8 cellular contexts compared by ENCODE assay signal in genomic region chr10:80699602-80700039, GRCh38.
A peak's percentile ranks its signal among the peaks of the same experiment; 100 is the strongest.
DNase-seq lines count a peak whose midpoint lies in the region; ATAC-seq and TF ChIP-seq lines count a peak whose summit lies in the region.

No MANE protein-coding gene starts in this region.

- H3K9me3 Mint-ChIP-seq in activated T-helper 2 cell treated with anti-CD3 and anti-CD28 coated beads, Interferon-gamma antibody, Interleukin-2, Interleukin-4, amounts not matched to agents 10 μg/mL and 5 μg/mL and 100 μg/mL, durations not matched to agents 14 hours and 24 hours and 36 hours = no peaks in the 10 kb centered on the region

- no peaks in the 10 kb centered on the region for H3K79me2 ChIP-seq in osteoblast (ENCODE audit: insufficient read depth, low read length)

- H3K4me1 ChIP-seq in Peyer's patch (no peaks in the 10 kb centered on the region), osteoblast (ENCODE audit: insufficient read depth, low read length) (no peaks in the 10 kb centered on the region), tibial artery (no peaks in the 10 kb centered on the region)

- H3K27ac ChIP-seq in Peyer's patch = no peak overlapping the region
- H3K27ac ChIP-seq in osteoblast (ENCODE audit: low read depth, low read length) = no peak overlapping the region
- no peak overlapping the region for H3K27ac ChIP-seq in tibial artery

- H3K27me3 ChIP-seq in Peyer's patch (no peaks in the 10 kb centered on the region), osteoblast (ENCODE audit: insufficient read depth, low read length) (no peaks in the 10 kb centered on the region), tibial artery (peaks cover 0 to 6% of the 10 kb centered on the region in 2 donors)

- no peaks in the 10 kb centered on the region for H4K20me1 ChIP-seq in osteoblast (ENCODE audit: insufficient read depth, low read length)

- no peaks in the 10 kb centered on the region for H3K27me3 Mint-ChIP-seq in activated T-helper 2 cell treated with anti-CD3 and anti-CD28 coated beads, Interferon-gamma antibody, Interleukin-2, Interleukin-4, amounts not matched to agents 10 μg/mL and 5 μg/mL and 100 μg/mL, durations not matched to agents 14 hours and 24 hours and 36 hours (ENCODE audit: low read depth)

- peak; percentile 90 for ATAC-seq in GM21723 (IDR thresholded peaks at IDR 0.05; ENCODE audit: unreplicated experiment)

- H3K9me3 ChIP-seq in Peyer's patch (no peaks in the 10 kb centered on the region), osteoblast (ENCODE audit: low read depth, low read length) (no peaks in the 10 kb centered on the region), tibial artery (no peaks in the 10 kb centered on the region)

- no peaks in the 10 kb centered on the region for H3K36me3 ChIP-seq in Peyer's patch
- H3K36me3 ChIP-seq in osteoblast (ENCODE audit: insufficient read depth, low read length) = no peaks in the 10 kb centered on the region
- no peaks in the 10 kb centered on the region for H3K36me3 ChIP-seq in tibial artery

- TF ChIP-seq CTCF in Peyer's patch (IDR thresholded peaks at IDR 0.05) = peak in 5 of 6 experiments; percentile 1 to 72 (median 60)
- TF ChIP-seq CTCF in osteoblast (IDR thresholded peaks at IDR 0.05; ENCODE audit: extremely low read depth, low read depth, low read length) = peak; percentile 76
- peak; percentile 59 to 65 for TF ChIP-seq CTCF in tibial artery (IDR thresholded peaks at IDR 0.05)

- no peak for TF ChIP-seq POLR2A in Peyer's patch (IDR thresholded peaks at IDR 0.05)

- no peak overlapping the region for H3K4me2 ChIP-seq in osteoblast (ENCODE audit: insufficient read depth, low read length)

- H3K4me3 ChIP-seq in Jurkat, Clone E6-1 (ENCODE audit: low read length) = no peak overlapping the region
- H3K4me3 ChIP-seq in Peyer's patch = no peak overlapping the region
- H3K4me3 ChIP-seq in osteoblast (ENCODE audit: insufficient read depth, low read length) = no peak overlapping the region
- no peak overlapping the region for H3K4me3 ChIP-seq in tibial artery

- no peaks in the 10 kb centered on the region for H3K36me3 Mint-ChIP-seq in activated T-helper 2 cell treated with anti-CD3 and anti-CD28 coated beads, Interferon-gamma antibody, Interleukin-2, Interleukin-4, amounts not matched to agents 10 μg/mL and 5 μg/mL and 100 μg/mL, durations not matched to agents 14 hours and 24 hours and 36 hours (ENCODE audit: low read depth)

- no peak overlapping the region for H3K27ac Mint-ChIP-seq in activated T-helper 2 cell treated with anti-CD3 and anti-CD28 coated beads, Interferon-gamma antibody, Interleukin-2, Interleukin-4, amounts not matched to agents 10 μg/mL and 5 μg/mL and 100 μg/mL, durations not matched to agents 14 hours and 24 hours and 36 hours

- DNase-seq in Daoy (ENCODE audit: low read depth) = peak; percentile 70
- DNase-seq in Jurkat, Clone E6-1 (ENCODE audit: low read depth, low spot score) = peak; percentile 37
- peak; percentile 60 to 81 (median 81) for DNase-seq in Peyer's patch
- peak; percentile 55 for DNase-seq in activated T-helper 2 cell treated with anti-CD3 and anti-CD28 coated beads, Interferon-gamma antibody, Interleukin-2, Interleukin-4, amounts not matched to agents 10 μg/mL and 5 μg/mL and 100 μg/mL, durations not matched to agents 14 hours and 24 hours and 36 hours (ENCODE audit: low spot score)
- DNase-seq in foreskin melanocyte = peak; percentile 45
- DNase-seq in osteoblast (ENCODE audit: insufficient read length, low spot score, missing footprints) = peak; percentile 86
- peak; percentile 70 to 75 for DNase-seq in tibial artery

- no peaks in the 10 kb centered on the region for H3K4me1 Mint-ChIP-seq in activated T-helper 2 cell treated with anti-CD3 and anti-CD28 coated beads, Interferon-gamma antibody, Interleukin-2, Interleukin-4, amounts not matched to agents 10 μg/mL and 5 μg/mL and 100 μg/mL, durations not matched to agents 14 hours and 24 hours and 36 hours (ENCODE audit: low read depth)

- no peak overlapping the region for H3K4me3 Mint-ChIP-seq in activated T-helper 2 cell treated with anti-CD3 and anti-CD28 coated beads, Interferon-gamma antibody, Interleukin-2, Interleukin-4, amounts not matched to agents 10 μg/mL and 5 μg/mL and 100 μg/mL, durations not matched to agents 14 hours and 24 hours and 36 hours (ENCODE audit: low read depth)

- intact Hi-C loops in activated T-helper 2 cell treated with anti-CD3 and anti-CD28 coated beads, Interferon-gamma antibody, Interleukin-2, Interleukin-4, amounts not matched to agents 10 μg/mL and 5 μg/mL and 100 μg/mL, durations not matched to agents 14 hours and 24 hours and 36 hours (cut with micrococcal nuclease) = loop anchor here (1.0 to 2.0 kb wide), 2 partner anchors 225 to 319 kb away; no protein-coding TSS in a partner anchor
- intact Hi-C loops in tibial artery (cut with DNase I; ENCODE audit: low total_unique reads) = no loop called here

- H2AFZ ChIP-seq in osteoblast (ENCODE audit: low read length) = no peak overlapping the region
